ENCODE assay signal across 33 cellular contexts in the genomic region with DNA sequence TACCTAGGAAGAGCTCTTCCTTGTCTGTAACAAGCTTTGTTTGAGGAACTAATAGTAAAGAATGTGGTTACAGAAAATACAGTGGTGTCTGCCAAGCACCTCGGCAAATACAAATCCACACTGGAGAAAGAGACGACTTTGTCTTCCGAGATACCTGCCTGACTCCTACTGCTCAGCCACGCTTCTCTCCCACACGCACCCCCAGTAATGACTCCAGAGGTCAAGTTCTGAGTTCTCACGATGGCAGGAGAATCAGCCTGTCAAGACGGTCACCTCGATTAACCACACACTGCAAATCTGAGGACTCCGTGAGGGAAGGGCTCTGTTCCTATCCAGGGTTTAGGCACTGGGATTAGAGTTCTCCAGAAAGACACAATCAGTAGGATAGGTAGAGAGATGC. TPM values are rescaled to one million over a fixed set of nuclear protein-coding genes. Genes with fewer than 3 reads are reported as not detected.
DNase-seq lines count a peak whose midpoint lies in the region; ATAC-seq, FAIRE-seq and TF ChIP-seq lines count a peak whose summit lies in the region.
"Had no signal": no experiment of that assay in that cellular context is flagged by ENCODE, and none has a peak within 500 bp of the region (broad histone marks: within the 10 kb centered on the region; RNA-seq: fewer than 3 reads in every experiment).

No MANE protein-coding gene starts in this region.

- 0 out of 5 replicates have a peak, but pooled peaks cover 0 to 1% of the 10 kb centered on the region in 2 experiments for H3K9me3 Mint-ChIP-seq in H9

- TF ChIP-seq RAD21 in H1 (IDR thresholded peaks at IDR 0.05 in 1 of 2, conservative IDR thresholded peaks at IDR 0.05 in 1 of 2; ENCODE audit: low read depth in 2 of 2, low read length in 2 of 2), result no peak

- H3K18ac ChIP-seq in H9 (ENCODE audit: insufficient read length, low read depth, low read length) (no peak overlapping the region), H1 (ENCODE audit: extremely low read depth, low read length) (peak overlapping the region; percentile 2; the same call in 1 of the 2 replicates)

- H2BK12ac ChIP-seq in H9 (ENCODE audit: insufficient read length, low read depth, low read length) (no peak overlapping the region), H1 (ENCODE audit: low read depth, low read length) (no peak overlapping the region)

- POLR2A ChIA-PET in H1 (lab: Charles Lee; ENCODE audit: partially characterized antibody), result interaction anchor here (1.0 kb wide), 1 partner anchor 9 kb away, joined by 7 read pairs; no protein-coding TSS in a partner anchor

- H2BK20ac ChIP-seq in H9 (ENCODE audit: low read depth, low read length, poor library complexity, severe bottlenecking) (no peak overlapping the region), H1 (ENCODE audit: low read length) (no peak overlapping the region)

- H3K9ac ChIP-seq in H9 (ENCODE audit: extremely low read depth, insufficient read length, low read length) (no peak overlapping the region), H1 (replicated peaks in 1 of 4; ENCODE audit: extremely low read depth in 1 of 4, low read depth in 3 of 4, low read length in 3 of 4) (no peak overlapping the region)
- H3K9ac ChIP-seq: BLaER1 had no signal

- H4K8ac ChIP-seq in H9 (replicated peaks; ENCODE audit: insufficient read length, low read depth, low read length), result no peak overlapping the region
- H4K8ac ChIP-seq in H1 (ENCODE audit: extremely low read depth, insufficient read depth, low read length), result no peak overlapping the region

- TF ChIP-seq EP300 in H1 (IDR thresholded peaks at IDR 0.05; ENCODE audit: borderline replicate concordance in 1 of 2, low read depth in 2 of 2, low read length in 2 of 2), result no peak

- H3K4me1 ChIP-seq in H9 (ENCODE audit: insufficient read depth, low read length) (peaks cover 9% of the 10 kb centered on the region; the same call in 1 of the 2 replicates), H1 (replicated peaks in 1 of 4; ENCODE audit: control insufficient read depth in 3 of 4, insufficient read depth in 4 of 4, low read length in 3 of 4) (peaks cover 2 to 13% (median 8%) of the 10 kb centered on the region in 4 experiments), osteoblast (ENCODE audit: insufficient read depth, low read length) (no peaks in the 10 kb centered on the region)
- H3K4me1 ChIP-seq: BE2C, BLaER1 had no signal

- no peak overlapping the region for H3K56ac ChIP-seq in H9 (ENCODE audit: insufficient read length, low read depth, low read length)
- H3K56ac ChIP-seq in H1 (replicated peaks; ENCODE audit: insufficient read length, low read depth, low read length), result no peak overlapping the region

- no peak overlapping the region for H2BK15ac ChIP-seq in H9 (ENCODE audit: low read depth, low read length)
- H2BK15ac ChIP-seq in H1 (ENCODE audit: low read length), result no peak overlapping the region

- H3K27me3 Mint-ChIP-seq in H9 (ENCODE audit: low read depth), result no peaks in the 10 kb centered on the region
- H3K27me3 Mint-ChIP-seq: CD4-positive, alpha-beta memory T cell; CD4-positive, CD25-positive, alpha-beta regulatory T cell; CD8-positive, alpha-beta memory T cell had no signal

- no peaks in the 10 kb centered on the region for H3K79me1 ChIP-seq in H9 (ENCODE audit: insufficient read depth, low read depth, low read length, poor library complexity, severe bottlenecking)
- no peaks in the 10 kb centered on the region for H3K79me1 ChIP-seq in H1 (ENCODE audit: low read depth, low read length)

- H3K4me1 Mint-ChIP-seq in H9, result peaks cover 31 to 39% of the 10 kb centered on the region in 2 experiments
- H3K4me1 Mint-ChIP-seq: CD14-positive monocyte; CD4-positive, alpha-beta memory T cell; CD4-positive, CD25-positive, alpha-beta regulatory T cell; CD8-positive, alpha-beta memory T cell had no signal

- H3K27ac Mint-ChIP-seq in H9, result peak overlapping the region in 2 of 3 experiments; percentile 13 to 83; a peak in 3 of 7 replicates
- H3K27ac Mint-ChIP-seq: CD14-positive monocyte; CD4-positive, alpha-beta memory T cell; CD4-positive, CD25-positive, alpha-beta regulatory T cell; CD8-positive, alpha-beta memory T cell had no signal

- H2BK120ac ChIP-seq in H9 (ENCODE audit: low read depth, low read length, poor library complexity, severe bottlenecking) (no peak overlapping the region), H1 (replicated peaks; ENCODE audit: low read depth, low read length) (no peak overlapping the region)

- no peak overlapping the region for H4K91ac ChIP-seq in H9 (ENCODE audit: insufficient read length, low read depth, low read length)
- peak overlapping the region; percentile 1 for H4K91ac ChIP-seq in H1 (replicated peaks; ENCODE audit: insufficient read length, low read length)

- H3K23me2 ChIP-seq in H9 (ENCODE audit: insufficient read length, low read depth, low read length, poor library complexity, severe bottlenecking), result no peaks in the 10 kb centered on the region
- H3K23me2 ChIP-seq in H1 (ENCODE audit: low read depth, low read length), result no peaks in the 10 kb centered on the region

- H3K23ac ChIP-seq in H9 (ENCODE audit: insufficient read length, low read depth, low read length), result no peak overlapping the region
- H3K23ac ChIP-seq in H1 (ENCODE audit: insufficient read length), result no peak overlapping the region

- H4K20me1 ChIP-seq in H9 (ENCODE audit: control insufficient read depth, insufficient read depth, insufficient read length) (no peaks in the 10 kb centered on the region), H1 (replicated peaks in 1 of 2; ENCODE audit: control insufficient read depth in 1 of 2, insufficient read depth in 2 of 2, low read length in 2 of 2) (no peaks in the 10 kb centered on the region), osteoblast (ENCODE audit: insufficient read depth, low read length) (no peaks in the 10 kb centered on the region)
- H4K20me1 ChIP-seq: BLaER1 had no signal

- H2AK5ac ChIP-seq in H9 (ENCODE audit: insufficient read length, low read length) (no peak overlapping the region), H1 (ENCODE audit: low read depth, low read length) (no peak overlapping the region)

- H3K36me3 ChIP-seq in H1 (ENCODE audit: control insufficient read depth in 2 of 4, insufficient read depth in 4 of 4, low read length in 3 of 4), result no peaks in the 10 kb centered on the region
- H3K36me3 ChIP-seq in osteoblast (ENCODE audit: insufficient read depth, low read length), result no peaks in the 10 kb centered on the region
- H3K36me3 ChIP-seq: BE2C, BLaER1 had no signal

- H2AFZ ChIP-seq in H9 (ENCODE audit: low read length), result no peak overlapping the region
- peak overlapping the region; percentile 2; the same call in 1 of the 2 replicates for H2AFZ ChIP-seq in H1 (ENCODE audit: low read length)
- no peak overlapping the region for H2AFZ ChIP-seq in osteoblast (ENCODE audit: low read length)

- H3K14ac ChIP-seq in H9 (ENCODE audit: insufficient read depth, low read length), result no peak overlapping the region
- no peak overlapping the region for H3K14ac ChIP-seq in H1 (ENCODE audit: insufficient read length)

- H3T11ph ChIP-seq in H9 (ENCODE audit: low read length), result no peak overlapping the region

- no peak for TF ChIP-seq POLR2A in H1 (IDR thresholded peaks at IDR 0.05; ENCODE audit: control extremely low read depth in 1 of 2, low read depth in 2 of 2, low read length in 2 of 2)

- H3K4me3 Mint-ChIP-seq in H9, result no peak overlapping the region
- H3K4me3 Mint-ChIP-seq: CD14-positive monocyte; CD4-positive, alpha-beta memory T cell; CD4-positive, CD25-positive, alpha-beta regulatory T cell; CD8-positive, alpha-beta memory T cell had no signal

- H3K9me3 ChIP-seq in H9 (ENCODE audit: control insufficient read depth, low read depth, low read length) (no peaks in the 10 kb centered on the region), H1 (ENCODE audit: insufficient read depth in 2 of 2, low read depth in 1 of 2, low read length in 1 of 2) (no peaks in the 10 kb centered on the region), osteoblast (ENCODE audit: low read depth, low read length) (no peaks in the 10 kb centered on the region)
- H3K9me3 ChIP-seq: BE2C, BLaER1 had no signal

- no peak for ATAC-seq in HG02759 (IDR thresholded peaks at IDR 0.05; ENCODE audit: unreplicated experiment)
- ATAC-seq: GM12878 had no signal

- WGBS in H9 (ENCODE audit: extremely low coverage, insufficient read length, low lambda C conversion rate), result no CpG with 5 or more reads among the region's 9 CpGs
- WGBS in H1 (ENCODE audit: extremely low coverage in 1 of 2, insufficient coverage in 1 of 2, insufficient read length in 1 of 2, insufficient replicate concordance in 2 of 2, low coverage in 1 of 2, low lambda C conversion rate in 2 of 2, missing lambda C conversion rate in 1 of 2), 2 experiments, result 86% methylated on average over 9 of the region's 9 CpGs; no CpG with 5 or more reads in 1 of the 2 experiments

- DNase-seq in H9, result no peak
- no peak for DNase-seq in H1 (ENCODE audit: low read depth in 1 of 2, low spot score in 2 of 2)
- DNase-seq in islet precursor cell, result peak; percentile 68
- DNase-seq in osteoblast (ENCODE audit: insufficient read length, low spot score, missing footprints), result peak; percentile 63
- no peak for DNase-seq in pons (ENCODE audit: low spot score)
- no peak for DNase-seq in activated CD4-positive, alpha-beta T cell treated with anti-CD3 and anti-CD28 coated beads, Interleukin-2, amount 50 U/mL, for 4 hours
- DNase-seq in SHP77 (lab: John Stamatoyannopoulos, UW), result no peak
- DNase-seq: 8988T; ACHN; BE2C; C1 segment of cervical spinal cord; CD4-positive, alpha-beta memory T cell; CD4-positive, CD25-positive, alpha-beta regulatory T cell; CD8-positive, alpha-beta memory T cell; COR-L47; DMS 273 treated with DMSO at 0.1 percent for 48 hours; DMS153; DMS53; DMS79; DND-41; EL; GDM1 had no signal

- no peak overlapping the region for H4K5ac ChIP-seq in H9 (ENCODE audit: insufficient read length, low read depth, low read length)
- no peak overlapping the region for H4K5ac ChIP-seq in H1 (ENCODE audit: insufficient read length, low read depth, low read length)

- H3K4me2 ChIP-seq in H9 (ENCODE audit: insufficient read depth, insufficient read length, low read length) (no peak overlapping the region), H1 (ENCODE audit: insufficient read depth in 1 of 2, low read depth in 2 of 2, low read length in 2 of 2) (no peak overlapping the region), osteoblast (ENCODE audit: insufficient read depth, low read length) (no peak overlapping the region)
- H3K4me2 ChIP-seq: BLaER1 had no signal

- no peak for TF ChIP-seq CTCF in H9 (conservative IDR thresholded peaks at IDR 0.05)
- no peak for TF ChIP-seq CTCF in H1 (IDR thresholded peaks at IDR 0.05; ENCODE audit: control extremely low read depth in 1 of 3, insufficient read depth in 1 of 3, low read depth in 1 of 3, low read length in 3 of 3)
- TF ChIP-seq CTCF in osteoblast (IDR thresholded peaks at IDR 0.05; ENCODE audit: extremely low read depth, low read depth, low read length), result no peak

- CTCF ChIA-PET in H1 (lab: Charles Lee; ENCODE audit: partially characterized antibody), result no interaction called here

- H3K36me3 Mint-ChIP-seq in H9 (ENCODE audit: insufficient read depth in 1 of 3, low read depth in 3 of 3), result peaks cover 0 to 2% (median 0%) of the 10 kb centered on the region in 3 experiments; a peak in 2 of 7 replicates
- H3K36me3 Mint-ChIP-seq: CD14-positive monocyte; CD4-positive, alpha-beta memory T cell; CD4-positive, CD25-positive, alpha-beta regulatory T cell; CD8-positive, alpha-beta memory T cell had no signal

- no peak overlapping the region for H3K27ac ChIP-seq in H9 (ENCODE audit: insufficient read length, low read depth, low read length)
- no peak overlapping the region for H3K27ac ChIP-seq in H1 (ENCODE audit: low read depth, low read length)
- no peak overlapping the region for H3K27ac ChIP-seq in osteoblast (ENCODE audit: low read depth, low read length)
- H3K27ac ChIP-seq: BLaER1 had no signal

- no peaks in the 10 kb centered on the region for H3K79me2 ChIP-seq in H9 (ENCODE audit: insufficient read depth, low read length)
- no peaks in the 10 kb centered on the region for H3K79me2 ChIP-seq in H1 (ENCODE audit: control insufficient read depth in 1 of 2, insufficient read depth in 2 of 2, low read length in 2 of 2)
- H3K79me2 ChIP-seq in osteoblast (ENCODE audit: insufficient read depth, low read length), result no peaks in the 10 kb centered on the region

- H2BK5ac ChIP-seq in H9 (ENCODE audit: insufficient read length, low read length) (no peak overlapping the region), H1 (ENCODE audit: low read depth, low read length) (peak overlapping the region; percentile 0; the same call in 1 of the 2 replicates)

- no peak overlapping the region for H3K4ac ChIP-seq in H9 (ENCODE audit: low read depth, low read length)
- no peak overlapping the region for H3K4ac ChIP-seq in H1 (replicated peaks; ENCODE audit: insufficient read length, low read depth, low read length)

- FAIRE-seq in H1 (lab: Jason Lieb, UNC), result no peak
- FAIRE-seq: A204.1, GM12878, GM12892, GM18507 had no signal

- H3K27me3 ChIP-seq in H9 (ENCODE audit: insufficient read depth, low read length) (no peaks in the 10 kb centered on the region), H1 (replicated peaks in 1 of 4; ENCODE audit: control insufficient read depth in 3 of 4, extremely low read depth in 1 of 4, insufficient read depth in 3 of 4, low read length in 3 of 4) (no peaks in the 10 kb centered on the region), osteoblast (ENCODE audit: insufficient read depth, low read length) (no peaks in the 10 kb centered on the region)
- H3K27me3 ChIP-seq: BE2C, BLaER1 had no signal

- H3K4me3 ChIP-seq in H1 (ENCODE audit: extremely low read depth in 1 of 4, insufficient read depth in 2 of 4, low read depth in 3 of 4, low read length in 4 of 4) (no peak overlapping the region), osteoblast (ENCODE audit: insufficient read depth, low read length) (no peak overlapping the region)
- H3K4me3 ChIP-seq: BLaER1, GM12878 had no signal

RNA-seq across cellular contexts. Expression of a gene that starts 8.2 kb away (rescaled TPM):
- total RNA-seq in H9 (2021), result 102 and 107 TPM in 2 replicates
- 59.2 and 62.8 TPM in 2 replicates for total RNA-seq in H1 (2021; fragmentation: NEBNext Ultra II Directional; extraction: Animal tissue kit (Norgen Biotek cat#: 25700))
- 25.6 and 28.1 TPM in 2 replicates for polyA plus RNA-seq in H1 (2011; rRNA removed)
- 49.5 TPM for polyA plus RNA-seq in H1 (2011; cell fraction: cytosol; rRNA removed)
- polyA plus RNA-seq in H1 (2011; cell fraction: nucleus; rRNA removed), result 53.0 TPM
- 52.0 to 73.5 TPM (median 58.8 TPM) in 4 replicates for polyA plus RNA-seq in H1 (2012, experiment 1 of 2)
- 23.3 TPM for polyA plus RNA-seq in H1 (2012, experiment 2 of 2)
- polyA plus RNA-seq in H1 (2013, experiment 1 of 2), result 197 TPM
- 181 TPM for polyA plus RNA-seq in H1 (2013, experiment 2 of 2)
- polyA minus RNA-seq in H1 (2011; rRNA and poly(A)+ RNA removed), result 22.7 and 24.1 TPM in 2 replicates
- polyA minus RNA-seq in H1 (2011; cell fraction: cytosol; rRNA and poly(A)+ RNA removed), result 18.0 TPM
- polyA minus RNA-seq in H1 (2011; cell fraction: nucleus; rRNA and poly(A)+ RNA removed), result 29.6 TPM
- under 0.01 TPM in 1 of 2 replicates, not detected in the other for total RNA-seq in osteoblast
- total RNA-seq: CD4-positive, alpha-beta memory T cell; CD4-positive, CD25-positive, alpha-beta regulatory T cell; CD8-positive, alpha-beta memory T cell; G401; GM12878 had no signal
- polyA plus RNA-seq: CD14-positive monocyte; CD4-positive, alpha-beta memory T cell; CD4-positive, CD25-positive, alpha-beta regulatory T cell; CD8-positive, alpha-beta memory T cell; GM12878 had no signal

RNA-seq across cellular contexts. Expression of a gene that starts 21.6 kb away (rescaled TPM):
- total RNA-seq in H9 (2021) (not detected in 2 replicates), osteoblast (not detected in 2 replicates)
- total RNA-seq in H1 (2021; fragmentation: NEBNext Ultra II Directional; extraction: Animal tissue kit (Norgen Biotek cat#: 25700)), result not detected in 2 replicates
- polyA plus RNA-seq in H1 (2011; rRNA removed), result not detected in 2 replicates
- polyA plus RNA-seq in H1 (2011; cell fraction: cytosol; rRNA removed), result not detected
- polyA plus RNA-seq in H1 (2011; cell fraction: nucleus; rRNA removed), result not detected
- not detected in 4 replicates for polyA plus RNA-seq in H1 (2012, experiment 1 of 2)
- polyA plus RNA-seq in H1 (2012, experiment 2 of 2), result not detected
- 0.04 TPM for polyA plus RNA-seq in H1 (2013, experiment 1 of 2)
- not detected for polyA plus RNA-seq in H1 (2013, experiment 2 of 2)
- polyA minus RNA-seq in H1 (2011; rRNA and poly(A)+ RNA removed), result not detected in 2 replicates
- not detected for polyA minus RNA-seq in H1 (2011; cell fraction: cytosol; rRNA and poly(A)+ RNA removed)
- polyA minus RNA-seq in H1 (2011; cell fraction: nucleus; rRNA and poly(A)+ RNA removed), result not detected
- total RNA-seq: A673; CD4-positive, alpha-beta memory T cell; CD4-positive, CD25-positive, alpha-beta regulatory T cell; CD8-positive, alpha-beta memory T cell; Daoy; G401; GM12878 had no signal
- polyA plus RNA-seq: AG04450; CD14-positive monocyte; CD4-positive, alpha-beta memory T cell; CD4-positive, CD25-positive, alpha-beta regulatory T cell; CD8-positive, alpha-beta memory T cell; GM12878 had no signal

Comparison
In these comparisons a context has a peak if more than half of its experiments do, and no peak if none do; other contexts are left out.
1. DNase-seq: peak in islet precursor cell (single experiment) and osteoblast (single experiment); none in H9 (single experiment), H1 (0 of 2), pons (single experiment), activated CD4-positive, alpha-beta T cell treated with anti-CD3 and anti-CD28 coated beads, Interleukin-2, amount 50 U/mL, for 4 hours (0 of 2) and SHP77 (0 of 2).
2. RNA of a gene that starts 8.2 kb away (total RNA-seq): 102 to 107 TPM in H9 and 59.2 to 62.8 TPM in H1; under 0.01 TPM in osteoblast; every median in the first group is over 10 times any median in the second.